In the genomic region with DNA sequence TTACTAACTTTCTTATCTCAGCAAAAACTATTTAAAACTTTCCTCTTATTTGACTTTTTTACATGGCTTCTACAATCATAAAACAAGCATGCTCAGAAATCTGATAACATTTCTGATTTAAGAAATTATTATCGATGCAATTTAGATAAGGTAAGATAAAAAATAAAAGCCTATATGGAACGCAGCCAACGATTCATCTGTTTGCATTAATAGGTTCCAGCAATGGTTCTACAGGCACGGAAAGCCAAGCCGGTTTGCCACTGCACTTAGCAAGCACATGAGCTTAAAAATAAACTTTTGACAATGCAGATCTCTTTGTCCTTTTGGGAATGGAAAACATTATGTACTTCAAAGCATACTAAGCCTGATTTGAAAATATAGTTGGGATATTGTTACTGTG, we compare ENCODE assay signal across 17 cellular contexts.
DNase-seq lines count a peak whose midpoint lies in the region; ATAC-seq and TF ChIP-seq lines count a peak whose summit lies in the region.
"Had no signal": no experiment of that assay in that cellular context is flagged by ENCODE, and none has a peak within 500 bp of the region (broad histone marks: within the 10 kb centered on the region; RNA-seq: fewer than 3 reads in every experiment).

No MANE protein-coding gene starts in this region.

- no peaks in the 10 kb centered on the region for H4K20me1 ChIP-seq in osteoblast (ENCODE audit: insufficient read depth, low read length)
- H4K20me1 ChIP-seq: BLaER1 treated with 17β-estradiol and CSF1 and Interleukin-3, amounts not matched to agents 10 nM and 100 nM had no signal

- H3K79me2 ChIP-seq in osteoblast (ENCODE audit: insufficient read depth, low read length), result peaks cover 32% of the 10 kb centered on the region

- peaks cover 38% of the 10 kb centered on the region for H3K4me1 ChIP-seq in osteoblast (ENCODE audit: insufficient read depth, low read length)
- H3K4me1 ChIP-seq in effector memory CD4-positive, alpha-beta T cell (ENCODE audit: control insufficient read depth, insufficient read depth, low read length, poor library complexity, severe bottlenecking), result no peaks in the 10 kb centered on the region

- H3K36me3 ChIP-seq in BJ (ENCODE audit: control insufficient read depth, insufficient read depth, low read length), result no peaks in the 10 kb centered on the region
- no peaks in the 10 kb centered on the region for H3K36me3 ChIP-seq in osteoblast (ENCODE audit: insufficient read depth, low read length)
- no peaks in the 10 kb centered on the region for H3K36me3 ChIP-seq in effector memory CD4-positive, alpha-beta T cell (ENCODE audit: control insufficient read depth, insufficient read depth, low read length)
- H3K36me3 ChIP-seq: BLaER1 treated with 17β-estradiol and CSF1 and Interleukin-3, amounts not matched to agents 10 nM and 100 nM had no signal

- CTCF ChIA-PET in BJ (lab: Yijun Ruan, JAX), result interaction anchor here (0.7 kb wide), 1 partner anchor 12 kb away, joined by 3 read pairs; no protein-coding TSS in a partner anchor

- DNase-seq in BJ (ENCODE audit: low read depth) (peak; percentile 29), NCI-H1048 (lab: John Stamatoyannopoulos, UW) (peak; percentile 9), choroid plexus epithelial cell (ENCODE audit: low read depth) (peak; percentile 50), osteoblast (ENCODE audit: insufficient read length, low spot score, missing footprints) (no peak), foreskin melanocyte (no peak), C1 segment of cervical spinal cord (lab: John Stamatoyannopoulos, UW) (no peak)
- DNase-seq in effector memory CD4-positive, alpha-beta T cell, result no peak
- DNase-seq: activated CD8-positive, alpha-beta T cell treated with anti-CD3 and anti-CD28 coated beads for 36 hours; amygdala; cortex of kidney; hippocampal formation; NCI-H1436 treated with DMSO at 0.1 percent for 48 hours; NCI-H446 treated with DMSO at 0.1 percent for 48 hours; OCI-M1; posterior cingulate gyrus had no signal

- peak overlapping the region; percentile 72 for H2AFZ ChIP-seq in osteoblast (ENCODE audit: low read length)

- peak overlapping the region; percentile 32 for H3K4me3 ChIP-seq in BJ (ENCODE audit: low read depth, low read length)
- peak overlapping the region; percentile 36 for H3K4me3 ChIP-seq in choroid plexus epithelial cell (ENCODE audit: low read depth, low read length)
- peak overlapping the region; percentile 61 for H3K4me3 ChIP-seq in osteoblast (ENCODE audit: insufficient read depth, low read length)
- H3K4me3 ChIP-seq in effector memory CD4-positive, alpha-beta T cell (ENCODE audit: insufficient read depth, low read depth, low read length, poor library complexity, severe bottlenecking), result no peak overlapping the region
- H3K4me3 ChIP-seq: BLaER1 treated with 17β-estradiol and CSF1 and Interleukin-3, amounts not matched to agents 10 nM and 100 nM had no signal

- H3K27me3 ChIP-seq in BJ (ENCODE audit: control insufficient read depth, insufficient read depth, low read length) (no peaks in the 10 kb centered on the region), osteoblast (ENCODE audit: insufficient read depth, low read length) (no peaks in the 10 kb centered on the region)
- no peaks in the 10 kb centered on the region for H3K27me3 ChIP-seq in effector memory CD4-positive, alpha-beta T cell (replicated peaks; ENCODE audit: control insufficient read depth, insufficient read depth, low read length, poor library complexity, severe bottlenecking)
- H3K27me3 ChIP-seq: BLaER1 treated with 17β-estradiol and CSF1 and Interleukin-3, amounts not matched to agents 10 nM and 100 nM had no signal

- POLR2A ChIA-PET in BJ (lab: Charles Lee), result interaction anchor here (0.6 kb wide), 1 partner anchor 48 kb away, joined by 4 read pairs; no protein-coding TSS in a partner anchor

- peak overlapping the region; percentile 79 for H3K27ac ChIP-seq in osteoblast (ENCODE audit: low read depth, low read length)
- H3K27ac ChIP-seq in effector memory CD4-positive, alpha-beta T cell (ENCODE audit: insufficient read depth, low read length, poor library complexity, severe bottlenecking), result no peak overlapping the region
- H3K27ac ChIP-seq: BLaER1 treated with 17β-estradiol and CSF1 and Interleukin-3, amounts not matched to agents 10 nM and 100 nM had no signal

- peak overlapping the region; percentile 66 for H3K4me2 ChIP-seq in osteoblast (ENCODE audit: insufficient read depth, low read length)
- H3K4me2 ChIP-seq: BLaER1 treated with 17β-estradiol and CSF1 and Interleukin-3, amounts not matched to agents 10 nM and 100 nM had no signal

- no peak for ATAC-seq in HG03175 (IDR thresholded peaks at IDR 0.05; ENCODE audit: unreplicated experiment)
- ATAC-seq: activated CD8-positive, alpha-beta T cell treated with anti-CD3 and anti-CD28 coated beads for 36 hours had no signal

- no peak for TF ChIP-seq CTCF in BJ (IDR thresholded peaks at IDR 0.05; ENCODE audit: insufficient read depth, low read depth, low read length)
- no peak for TF ChIP-seq CTCF in choroid plexus epithelial cell (conservative IDR thresholded peaks at IDR 0.05; ENCODE audit: low read depth, low read length)
- TF ChIP-seq CTCF in osteoblast (IDR thresholded peaks at IDR 0.05; ENCODE audit: extremely low read depth, low read depth, low read length), result no peak

- no peaks in the 10 kb centered on the region for H3K9me3 ChIP-seq in osteoblast (ENCODE audit: low read depth, low read length)
- no peaks in the 10 kb centered on the region for H3K9me3 ChIP-seq in effector memory CD4-positive, alpha-beta T cell (ENCODE audit: control insufficient read depth, low read length)
- H3K9me3 ChIP-seq: BLaER1 treated with 17β-estradiol and CSF1 and Interleukin-3, amounts not matched to agents 10 nM and 100 nM had no signal

Comparison
In these comparisons a context has a peak if more than half of its experiments do, and no peak if none do; other contexts are left out.
1. DNase-seq: peak in BJ (single experiment), NCI-H1048 (single experiment) and choroid plexus epithelial cell (single experiment); none in osteoblast (single experiment), foreskin melanocyte (single experiment), effector memory CD4-positive, alpha-beta T cell (0 of 3) and C1 segment of cervical spinal cord (0 of 14).